25 cellular contexts compared by ENCODE assay signal in the genomic region with DNA sequence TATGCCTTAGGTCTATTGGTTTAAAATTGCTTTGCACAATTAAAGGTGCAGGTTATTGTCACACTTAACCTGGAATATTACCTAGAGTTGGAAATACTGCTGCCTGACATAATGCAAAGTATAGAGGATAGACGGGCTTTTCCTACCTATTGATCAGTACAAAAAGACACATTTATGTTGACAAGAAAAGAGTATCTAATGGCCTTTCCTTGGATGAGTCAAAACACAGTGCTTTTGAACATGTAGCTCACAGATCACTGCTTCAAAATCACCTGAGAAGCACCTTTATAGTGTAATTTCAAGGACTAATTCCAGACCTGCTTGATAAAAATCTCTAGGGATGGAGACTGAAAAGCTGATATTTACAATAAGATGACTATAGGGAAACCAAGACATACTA.
"Had no signal": no experiment of that assay in that cellular context is flagged by ENCODE, and none has a peak within 500 bp of the region (broad histone marks: within the 10 kb centered on the region; RNA-seq: fewer than 3 reads in every experiment).

No MANE protein-coding gene starts in this region.

- FAIRE-seq: urothelium cell line had no signal

- DNase-seq: stimulated activated CD4-positive, alpha-beta T cell treated with anti-CD3 and anti-CD28 coated beads, Interleukin-2, amount 100 ng/mL, for 48 hours; stimulated activated CD4-positive, alpha-beta T cell treated with anti-CD3 and anti-CD28 coated beads, Interleukin-4, amount 100 ng/mL, for 1 hour; stimulated activated CD4-positive, alpha-beta T cell treated with anti-CD3 and anti-CD28 coated beads, Interleukin-4, amount 100 ng/mL, for 24 hours; stimulated activated CD4-positive, alpha-beta T cell treated with anti-CD3 and anti-CD28 coated beads, Interleukin-4, amount 100 ng/mL, for 4 hours; stimulated activated CD8-positive, alpha-beta memory T cell treated with anti-CD3 and anti-CD28 coated beads, Interleukin-4, amount 100 ng/mL, for 48 hours; stimulated activated naive B cell treated with anti-CD40 and anti-IgM and Interleukin-4, amounts not matched to agents 10 μg/mL and 1 μg/mL and 100 μg/mL, for 72 hours; stimulated activated naive CD4-positive, alpha-beta T cell; stimulated activated naive CD4-positive, alpha-beta T cell treated with Interleukin-2 at 50 U/mL for 16 hours; stimulated activated naive CD8-positive, alpha-beta T cell treated with anti-CD3 and anti-CD28 coated beads, Interleukin-15, amount 100 ng/mL, for 72 hours; stimulated activated naive CD8-positive, alpha-beta T cell treated with anti-CD3 and anti-CD28 coated beads, Interleukin-15, Interleukin-2, amounts not matched to agents 100 U/mL and 50 U/mL, for 24 hours; stomach; substantia nigra; testis; thyroid gland; tibial artery; transverse colon; trophoblast cell; upper lobe of left lung; upper lobe of right lung; uterus had no signal

- H3K4me3 ChIP-seq: stomach, suprapubic skin, testis, thoracic aorta, thyroid gland, tibial artery, tibial nerve, transverse colon, upper lobe of left lung, upper lobe of right lung, uterus, vagina had no signal

- H3K27ac ChIP-seq: stomach, suprapubic skin, testis, thoracic aorta, thyroid gland, tibial artery, tibial nerve, transverse colon, upper lobe of left lung, upper lobe of right lung, uterus, vagina had no signal

- H3K27me3 ChIP-seq: stomach, suprapubic skin, testis, thyroid gland, tibial artery, tibial nerve, transverse colon, upper lobe of left lung, upper lobe of right lung, uterus, vagina had no signal

- H3K36me3 ChIP-seq: stomach, suprapubic skin, thoracic aorta, thyroid gland, tibial artery, tibial nerve, transverse colon, upper lobe of left lung, upper lobe of right lung, uterus, vagina had no signal

- H3K4me1 ChIP-seq: stomach, suprapubic skin, testis, tibial artery, tibial nerve, transverse colon, upper lobe of left lung, upper lobe of right lung, uterus, vagina had no signal

- H3K9me3 ChIP-seq: testis, thoracic aorta, thyroid gland, tibial artery, tibial nerve, transverse colon, upper lobe of left lung, upper lobe of right lung, uterus, vagina had no signal
